ENCODE assay signal across 11 cellular contexts in the genomic region with DNA sequence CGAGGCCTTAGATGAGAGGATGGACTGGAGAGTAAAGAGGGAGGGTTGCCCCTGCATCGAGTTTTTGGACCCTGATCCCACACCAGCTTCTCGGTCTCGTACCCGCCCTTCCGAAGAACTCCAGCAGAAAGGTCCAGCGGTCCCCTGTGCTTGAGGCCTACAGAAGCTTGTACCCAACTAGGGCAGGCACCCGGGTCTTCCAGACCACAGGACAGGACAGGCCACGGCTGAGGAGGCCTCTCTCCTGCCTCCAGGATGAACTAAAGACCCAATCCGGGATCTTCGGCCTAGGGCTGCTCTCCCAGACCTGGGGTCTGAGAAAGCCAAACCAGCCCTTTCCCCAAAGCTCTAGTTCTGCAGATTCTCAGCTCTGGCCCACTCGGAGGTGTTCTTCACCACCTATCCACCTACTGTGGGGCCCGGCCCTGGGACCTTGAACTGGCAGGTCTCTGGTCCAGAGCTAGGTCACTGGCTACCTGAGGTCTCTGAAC. TPM values are rescaled to one million over a fixed set of nuclear protein-coding genes. Genes with fewer than 3 reads are reported as not detected.
DNase-seq lines count a peak whose midpoint lies in the region; ATAC-seq and TF ChIP-seq lines count a peak whose summit lies in the region.
"Had no signal": no experiment of that assay in that cellular context is flagged by ENCODE, and none has a peak within 500 bp of the region (broad histone marks: within the 10 kb centered on the region; RNA-seq: fewer than 3 reads in every experiment).

No MANE protein-coding gene starts in this region.

- no peak overlapping the region for H3K27ac ChIP-seq in CD4-positive, CD25-positive, alpha-beta regulatory T cell (ENCODE audit: insufficient read depth, low read length, poor library complexity, severe bottlenecking)
- H3K27ac ChIP-seq in endodermal cell (ENCODE audit: low read depth, low read length): no peak overlapping the region
- H3K27ac ChIP-seq: cardiac muscle cell had no signal

- H3K27me3 ChIP-seq in CD4-positive, CD25-positive, alpha-beta regulatory T cell (ENCODE audit: control insufficient read depth, insufficient read depth, low read length): peaks cover 37% of the 10 kb centered on the region
- H3K27me3 ChIP-seq in endodermal cell (ENCODE audit: control insufficient read depth, insufficient read depth, low read length, poor library complexity, severe bottlenecking): peaks cover 95% of the 10 kb centered on the region

- DNase-seq in CD4-positive, CD25-positive, alpha-beta regulatory T cell: no peak
- no peak for DNase-seq in HFFc6
- DNase-seq in endodermal cell: peak; percentile 77
- no peak for DNase-seq in nephron progenitor cell
- DNase-seq in NCI-H187 (lab: John Stamatoyannopoulos, UW): no peak
- DNase-seq in putamen (ENCODE audit: low spot score): no peak
- no peak for DNase-seq in UCSD-AML1 (lab: John Stamatoyannopoulos, UW; ENCODE audit: unreplicated experiment)
- DNase-seq: small intestine had no signal

- WGBS in endodermal cell (ENCODE audit: insufficient coverage in 1 of 2, insufficient read length in 1 of 2), 2 experiments: 57 to 65% methylated on average over 4 to 13 of the region's 13 CpGs

- H3K27ac Mint-ChIP-seq in CD4-positive, CD25-positive, alpha-beta regulatory T cell: no peak overlapping the region
- H3K27ac Mint-ChIP-seq in HFFc6: no peak overlapping the region
- H3K27ac Mint-ChIP-seq in endodermal cell: no peak overlapping the region
- H3K27ac Mint-ChIP-seq in nephron progenitor cell: no peak overlapping the region

- H3K9me3 ChIP-seq in CD4-positive, CD25-positive, alpha-beta regulatory T cell (ENCODE audit: control insufficient read depth in 2 of 2, low read length in 2 of 2): peaks cover 0 to 16% of the 10 kb centered on the region in 2 experiments
- H3K9me3 ChIP-seq in endodermal cell (ENCODE audit: control insufficient read depth, low read length): no peaks in the 10 kb centered on the region

- H3K27me3 Mint-ChIP-seq in CD4-positive, CD25-positive, alpha-beta regulatory T cell: peaks cover 82% of the 10 kb centered on the region
- peaks cover 57% of the 10 kb centered on the region for H3K27me3 Mint-ChIP-seq in HFFc6 (ENCODE audit: insufficient read depth)
- H3K27me3 Mint-ChIP-seq in endodermal cell (ENCODE audit: insufficient read depth): peaks cover 90% of the 10 kb centered on the region
- peaks cover 92% of the 10 kb centered on the region for H3K27me3 Mint-ChIP-seq in nephron progenitor cell (ENCODE audit: low read depth, poor library complexity)

- ATAC-seq in CD4-positive, CD25-positive, alpha-beta regulatory T cell (ENCODE audit: low read depth in 2 of 2): no peak
- no peak for ATAC-seq in GM19328 (IDR thresholded peaks at IDR 0.05; ENCODE audit: unreplicated experiment)
- ATAC-seq: left colon had no signal

- H3K4me3 Mint-ChIP-seq in CD4-positive, CD25-positive, alpha-beta regulatory T cell: peak overlapping the region; percentile 58 to 83 (median 70)
- H3K4me3 Mint-ChIP-seq in HFFc6: peak overlapping the region; percentile 45
- peak overlapping the region; percentile 69 for H3K4me3 Mint-ChIP-seq in endodermal cell
- H3K4me3 Mint-ChIP-seq in nephron progenitor cell: peak overlapping the region; percentile 93

- no peak for TF ChIP-seq CTCF in HFFc6 (IDR thresholded peaks at IDR 0.05)
- no peak for TF ChIP-seq CTCF in endodermal cell (conservative IDR thresholded peaks at IDR 0.05)
- TF ChIP-seq CTCF in nephron progenitor cell (IDR thresholded peaks at IDR 0.05): no peak

- H3K9me3 Mint-ChIP-seq in CD4-positive, CD25-positive, alpha-beta regulatory T cell: peaks cover 0 to 17% (median 0%) of the 10 kb centered on the region in 7 donors
- no peaks in the 10 kb centered on the region; the same call in 1 of the 2 replicates for H3K9me3 Mint-ChIP-seq in HFFc6
- H3K9me3 Mint-ChIP-seq in endodermal cell: peaks cover 6% of the 10 kb centered on the region
- H3K9me3 Mint-ChIP-seq in nephron progenitor cell: peaks cover 6% of the 10 kb centered on the region

- no peak overlapping the region for H3K4me3 ChIP-seq in CD4-positive, CD25-positive, alpha-beta regulatory T cell (ENCODE audit: low read depth, low read length)
- H3K4me3 ChIP-seq in endodermal cell (ENCODE audit: low read length): peak overlapping the region; percentile 81

- H3K36me3 ChIP-seq in CD4-positive, CD25-positive, alpha-beta regulatory T cell (ENCODE audit: control insufficient read depth, insufficient read depth, low read length): no peaks in the 10 kb centered on the region
- H3K36me3 ChIP-seq in endodermal cell (ENCODE audit: control insufficient read depth, insufficient read depth, low read length): no peaks in the 10 kb centered on the region
- H3K36me3 ChIP-seq: cardiac muscle cell had no signal

- no peaks in the 10 kb centered on the region for H3K36me3 Mint-ChIP-seq in CD4-positive, CD25-positive, alpha-beta regulatory T cell
- peaks cover 13% of the 10 kb centered on the region for H3K36me3 Mint-ChIP-seq in HFFc6 (ENCODE audit: low read depth)
- H3K36me3 Mint-ChIP-seq in endodermal cell (ENCODE audit: low read depth): no peaks in the 10 kb centered on the region
- peaks cover 19% of the 10 kb centered on the region for H3K36me3 Mint-ChIP-seq in nephron progenitor cell (ENCODE audit: low read depth)

- peaks cover 73% of the 10 kb centered on the region for H3K4me1 ChIP-seq in CD4-positive, CD25-positive, alpha-beta regulatory T cell (ENCODE audit: control insufficient read depth, insufficient read depth, low read length, poor library complexity, severe bottlenecking)
- no peaks in the 10 kb centered on the region for H3K4me1 ChIP-seq in endodermal cell (ENCODE audit: control insufficient read depth, insufficient read depth, low read length)

- H3K4me1 Mint-ChIP-seq in CD4-positive, CD25-positive, alpha-beta regulatory T cell: peaks cover 7 to 69% (median 26%) of the 10 kb centered on the region in 4 donors
- peaks cover 40% of the 10 kb centered on the region for H3K4me1 Mint-ChIP-seq in HFFc6 (ENCODE audit: low read depth)
- H3K4me1 Mint-ChIP-seq in endodermal cell: peaks cover 11% of the 10 kb centered on the region
- H3K4me1 Mint-ChIP-seq in nephron progenitor cell: peaks cover 37% of the 10 kb centered on the region

- H3K9ac ChIP-seq in endodermal cell (ENCODE audit: extremely low read depth, low read length, poor library complexity, severe bottlenecking): no peak overlapping the region

RNA-seq across cellular contexts. Expression of a gene that starts 1.2 kb away (rescaled TPM):
- total RNA-seq in CD4-positive, CD25-positive, alpha-beta regulatory T cell: not detected
- not detected for polyA plus RNA-seq in CD4-positive, CD25-positive, alpha-beta regulatory T cell
- under 1 TPM in 5 of 6 experiments, not detected in 1; 0.07 to 0.17 (median 0.11) TPM for total RNA-seq in HFFc6 (2021; fragmentation: NEBNext Ultra II Directional; extraction: Animal tissue kit (Norgen Biotek cat#: 25700))
- 1 to 10 TPM in 1 of 2 donors, under 1 TPM in 1; 0.11 to 1.5 TPM for total RNA-seq in endodermal cell
- polyA plus RNA-seq in endodermal cell (2013, experiment 1 of 2): 2.2 TPM
- polyA plus RNA-seq in endodermal cell (2013, experiment 2 of 2): 2.1 TPM
- polyA plus RNA-seq: cardiac muscle cell had no signal

RNA-seq across cellular contexts. Expression of a gene that starts 59.0 kb away (rescaled TPM):
- total RNA-seq in CD4-positive, CD25-positive, alpha-beta regulatory T cell: 7.5 TPM
- polyA plus RNA-seq in CD4-positive, CD25-positive, alpha-beta regulatory T cell: 10 to 100 TPM; 12.2 to 18.2 (median 16.2) TPM
- 10 to 100 TPM; 11.4 to 13.1 (median 12.4) TPM for total RNA-seq in HFFc6 (2021; fragmentation: NEBNext Ultra II Directional; extraction: Animal tissue kit (Norgen Biotek cat#: 25700))
- 10 to 100 TPM; 24.6 to 25.7 TPM for total RNA-seq in endodermal cell
- 33.4 TPM for polyA plus RNA-seq in endodermal cell (2013, experiment 1 of 2)
- 33.6 TPM for polyA plus RNA-seq in endodermal cell (2013, experiment 2 of 2)
